Comparison of ENCODE assay signal across 14 cellular contexts in the genomic region with DNA sequence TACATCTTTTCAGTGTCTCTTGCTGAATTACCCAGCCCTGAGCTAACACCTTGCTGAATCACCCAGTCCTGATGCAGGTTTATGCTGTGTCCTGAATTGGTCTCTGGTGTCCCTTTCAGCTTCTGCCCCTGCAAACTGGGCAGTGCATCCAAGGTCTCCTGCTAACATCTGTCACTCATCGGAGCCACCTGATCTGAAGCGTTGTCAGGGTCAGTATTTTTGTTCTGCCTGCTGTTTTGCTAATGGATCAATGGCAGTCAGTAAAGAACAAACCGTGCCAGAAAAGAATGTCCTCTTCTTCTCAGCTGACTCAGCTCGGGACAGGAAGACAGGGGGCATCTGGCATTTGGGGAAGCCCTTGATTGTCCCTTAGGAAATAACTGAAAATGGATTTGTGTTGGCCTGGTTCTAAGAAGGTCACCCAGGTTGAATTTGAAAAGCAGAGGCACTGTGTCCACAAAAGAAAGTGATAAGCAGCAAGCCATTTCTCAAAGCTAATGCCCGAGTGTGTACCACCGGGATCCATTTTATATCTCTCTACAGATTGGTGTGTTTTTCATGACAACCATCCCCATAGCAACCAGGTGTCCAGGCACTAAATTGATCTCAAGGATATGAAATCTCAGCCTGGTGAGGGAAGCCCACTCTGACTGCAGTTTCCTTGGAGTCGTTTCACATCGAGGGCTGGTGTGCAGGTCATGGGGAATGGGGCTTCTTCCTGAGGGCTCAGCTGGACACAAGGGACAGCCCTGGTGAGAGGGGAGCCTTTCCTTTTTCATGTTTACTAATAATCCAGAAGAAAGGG.
DNase-seq lines count a peak whose midpoint lies in the region; ATAC-seq and TF ChIP-seq lines count a peak whose summit lies in the region.
"Had no signal": no experiment of that assay in that cellular context is flagged by ENCODE, and none has a peak within 500 bp of the region (broad histone marks: within the 10 kb centered on the region; RNA-seq: fewer than 3 reads in every experiment).

No MANE protein-coding gene starts in this region.

- H3K9me3 ChIP-seq in left ventricle myocardium inferior (replicated peaks) (no peaks in the 10 kb centered on the region), parathyroid adenoma (ENCODE audit: control insufficient read depth, low read length) (no peaks in the 10 kb centered on the region)

- no peak overlapping the region for H3K4me3 ChIP-seq in left ventricle myocardium inferior
- H3K4me3 ChIP-seq in parathyroid adenoma (ENCODE audit: low read depth, low read length), result no peak overlapping the region

- H3K27me3 Mint-ChIP-seq in glutamatergic neuron (ENCODE audit: unreplicated experiment), result peaks cover 15% of the 10 kb centered on the region
- H3K27me3 Mint-ChIP-seq: B cell, memory B cell, T-cell had no signal

- peak overlapping the region; percentile 99 for H3K27ac ChIP-seq in left ventricle myocardium inferior (replicated peaks)
- H3K27ac ChIP-seq in parathyroid adenoma, result peak overlapping the region; percentile 100

- intact Hi-C loops in left ventricle myocardium inferior (cut with micrococcal nuclease), result loop anchor here (2.0 to 10.0 kb wide), 4 partner anchors 109 to 358 kb away; a partner anchor contains a TSS
- intact Hi-C loops in left ventricle myocardium superior (cut with micrococcal nuclease), result loop anchor here (5.0 to 10.0 kb wide), 3 partner anchors 107 to 355 kb away; a partner anchor contains a TSS

- peaks cover 83% of the 10 kb centered on the region for H3K4me1 Mint-ChIP-seq in glutamatergic neuron (ENCODE audit: low read depth, unreplicated experiment)

- H3K9ac ChIP-seq in parathyroid adenoma, result no peak overlapping the region

- H3K36me3 ChIP-seq in left ventricle myocardium inferior, result no peaks in the 10 kb centered on the region
- no peaks in the 10 kb centered on the region for H3K36me3 ChIP-seq in parathyroid adenoma (ENCODE audit: control insufficient read depth, insufficient read depth, low read length)

- peak overlapping the region; percentile 46 for H2AFZ ChIP-seq in parathyroid adenoma

- H3K36me3 Mint-ChIP-seq in glutamatergic neuron (ENCODE audit: unreplicated experiment), result no peaks in the 10 kb centered on the region
- H3K36me3 Mint-ChIP-seq: memory B cell, T-cell had no signal

- H3K79me2 ChIP-seq in parathyroid adenoma, result no peaks in the 10 kb centered on the region

- H3K4me1 ChIP-seq in left ventricle myocardium inferior, result peaks cover 89% of the 10 kb centered on the region
- peaks cover 46% of the 10 kb centered on the region for H3K4me1 ChIP-seq in parathyroid adenoma

- H3K9me3 Mint-ChIP-seq in glutamatergic neuron (ENCODE audit: unreplicated experiment), result peaks cover 20% of the 10 kb centered on the region
- H3K9me3 Mint-ChIP-seq: memory B cell, T-cell had no signal

- ATAC-seq in left ventricle myocardium superior (no peak), SK-N-SH treated with all-trans-retinoic acid at 6 μM for 48 hours (no peak), HG03045 (IDR thresholded peaks at IDR 0.05; ENCODE audit: unreplicated experiment) (no peak)
- ATAC-seq: T-cell had no signal

- H3K27me3 ChIP-seq in left ventricle myocardium inferior (ENCODE audit: low read depth) (no peaks in the 10 kb centered on the region), parathyroid adenoma (ENCODE audit: control insufficient read depth, insufficient read depth, low read length) (no peaks in the 10 kb centered on the region)

- peak overlapping the region; percentile 53 for H3K4me3 Mint-ChIP-seq in glutamatergic neuron (ENCODE audit: unreplicated experiment)
- H3K4me3 Mint-ChIP-seq: B cell, memory B cell, T-cell had no signal

- TF ChIP-seq CTCF in left ventricle myocardium inferior (IDR thresholded peaks at IDR 0.05; ENCODE audit: borderline replicate concordance) (no peak), glutamatergic neuron (IDR thresholded peaks at IDR 0.05; ENCODE audit: partially characterized antibody, unreplicated experiment) (no peak), parathyroid adenoma (IDR thresholded peaks at IDR 0.05) (no peak)

- peak overlapping the region; percentile 95 for H3K27ac Mint-ChIP-seq in glutamatergic neuron (ENCODE audit: unreplicated experiment)
- H3K27ac Mint-ChIP-seq: B cell, memory B cell had no signal

- DNase-seq in left ventricle myocardium inferior (no peak), left ventricle myocardium superior (no peak), glutamatergic neuron (no peak), NCI-H2107 treated with DMSO at 0.1 percent for 48 hours (lab: John Stamatoyannopoulos, UW; ENCODE audit: unreplicated experiment) (no peak), NCI-H2196 (lab: John Stamatoyannopoulos, UW; ENCODE audit: unreplicated experiment) (no peak)
- DNase-seq: GOT3, Karpas-422, NCI-H510A treated with DMSO at 0.1 percent for 48 hours, T-cell had no signal

- peak overlapping the region; percentile 21 for H3K4me2 ChIP-seq in parathyroid adenoma (ENCODE audit: low read length)

TF ChIP-seq in SK-N-SH treated with all-trans-retinoic acid at 6 μM for 48 hours, 23 proteins besides CTCF, POLR2A, EP300 and RAD21:
- no peak for TF ChIP-seq ZNF70 (CRISPR knock-in tag; IDR thresholded peaks at IDR 0.05)
- TF ChIP-seq ZFP30 (CRISPR knock-in tag; IDR thresholded peaks at IDR 0.05), result no peak
- TF ChIP-seq, protein P1, sequence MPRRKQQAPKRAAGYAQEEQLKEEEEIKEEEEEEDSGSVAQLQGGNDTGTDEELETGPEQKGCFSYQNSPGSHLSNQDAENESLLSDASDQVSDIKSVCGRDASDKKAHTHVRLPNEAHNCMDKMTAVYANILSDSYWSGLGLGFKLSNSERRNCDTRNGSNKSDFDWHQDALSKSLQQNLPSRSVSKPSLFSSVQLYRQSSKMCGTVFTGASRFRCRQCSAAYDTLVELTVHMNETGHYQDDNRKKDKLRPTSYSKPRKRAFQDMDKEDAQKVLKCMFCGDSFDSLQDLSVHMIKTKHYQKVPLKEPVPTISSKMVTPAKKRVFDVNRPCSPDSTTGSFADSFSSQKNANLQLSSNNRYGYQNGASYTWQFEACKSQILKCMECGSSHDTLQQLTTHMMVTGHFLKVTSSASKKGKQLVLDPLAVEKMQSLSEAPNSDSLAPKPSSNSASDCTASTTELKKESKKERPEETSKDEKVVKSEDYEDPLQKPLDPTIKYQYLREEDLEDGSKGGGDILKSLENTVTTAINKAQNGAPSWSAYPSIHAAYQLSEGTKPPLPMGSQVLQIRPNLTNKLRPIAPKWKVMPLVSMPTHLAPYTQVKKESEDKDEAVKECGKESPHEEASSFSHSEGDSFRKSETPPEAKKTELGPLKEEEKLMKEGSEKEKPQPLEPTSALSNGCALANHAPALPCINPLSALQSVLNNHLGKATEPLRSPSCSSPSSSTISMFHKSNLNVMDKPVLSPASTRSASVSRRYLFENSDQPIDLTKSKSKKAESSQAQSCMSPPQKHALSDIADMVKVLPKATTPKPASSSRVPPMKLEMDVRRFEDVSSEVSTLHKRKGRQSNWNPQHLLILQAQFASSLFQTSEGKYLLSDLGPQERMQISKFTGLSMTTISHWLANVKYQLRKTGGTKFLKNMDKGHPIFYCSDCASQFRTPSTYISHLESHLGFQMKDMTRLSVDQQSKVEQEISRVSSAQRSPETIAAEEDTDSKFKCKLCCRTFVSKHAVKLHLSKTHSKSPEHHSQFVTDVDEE (CRISPR knock-in tag; IDR thresholded peaks at IDR 0.05), result no peak
- TF ChIP-seq, protein P2, sequence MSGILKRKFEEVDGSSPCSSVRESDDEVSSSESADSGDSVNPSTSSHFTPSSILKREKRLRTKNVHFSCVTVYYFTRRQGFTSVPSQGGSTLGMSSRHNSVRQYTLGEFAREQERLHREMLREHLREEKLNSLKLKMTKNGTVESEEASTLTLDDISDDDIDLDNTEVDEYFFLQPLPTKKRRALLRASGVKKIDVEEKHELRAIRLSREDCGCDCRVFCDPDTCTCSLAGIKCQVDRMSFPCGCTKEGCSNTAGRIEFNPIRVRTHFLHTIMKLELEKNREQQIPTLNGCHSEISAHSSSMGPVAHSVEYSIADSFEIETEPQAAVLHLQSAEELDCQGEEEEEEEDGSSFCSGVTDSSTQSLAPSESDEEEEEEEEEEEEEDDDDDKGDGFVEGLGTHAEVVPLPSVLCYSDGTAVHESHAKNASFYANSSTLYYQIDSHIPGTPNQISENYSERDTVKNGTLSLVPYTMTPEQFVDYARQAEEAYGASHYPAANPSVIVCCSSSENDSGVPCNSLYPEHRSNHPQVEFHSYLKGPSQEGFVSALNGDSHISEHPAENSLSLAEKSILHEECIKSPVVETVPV (CRISPR knock-in tag; IDR thresholded peaks at IDR 0.05), result no peak
- no peak for TF ChIP-seq RARB (CRISPR knock-in tag; IDR thresholded peaks at IDR 0.05)
